Comparison of ENCODE assay signal across 9 cellular contexts in the genomic region with DNA sequence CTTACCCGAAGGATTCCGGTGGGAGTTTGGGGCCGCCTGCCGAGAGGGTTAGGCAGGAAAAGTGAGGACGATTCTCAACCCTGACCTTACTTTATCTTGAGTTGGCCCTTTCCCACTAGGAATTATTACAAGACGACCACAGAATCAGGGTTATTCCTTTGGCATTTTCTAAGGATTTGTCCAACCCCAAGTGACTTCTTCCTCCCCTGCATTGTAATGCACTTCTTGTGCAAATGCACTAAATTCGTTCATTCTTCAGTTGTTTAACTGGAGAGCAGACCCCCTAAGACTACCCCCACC. TPM values are rescaled to one million over a fixed set of nuclear protein-coding genes. Genes with fewer than 3 reads are reported as not detected.
DNase-seq lines count a peak whose midpoint lies in the region; ATAC-seq, FAIRE-seq and TF ChIP-seq lines count a peak whose summit lies in the region.
"Had no signal": no experiment of that assay in that cellular context is flagged by ENCODE, and none has a peak within 500 bp of the region (broad histone marks: within the 10 kb centered on the region; RNA-seq: fewer than 3 reads in every experiment).

No MANE protein-coding gene starts in this region.

- H3K9ac ChIP-seq in HepG2 (ENCODE audit: insufficient read depth, low read depth, low read length): peak overlapping the region; percentile 87

- H3K4me1 Mint-ChIP-seq in activated T-cell treated with anti-CD3 and anti-CD28 coated beads, Interleukin-2, amount 50 U/mL, for 24 hours (ENCODE audit: low read depth): peaks cover 53% of the 10 kb centered on the region

- no peaks in the 10 kb centered on the region; a peak in 1 of 5 replicates for H3K27me3 ChIP-seq in HepG2 (ENCODE audit: control insufficient read depth in 1 of 2, insufficient read depth in 2 of 2, low read length in 2 of 2)
- H3K27me3 ChIP-seq in thyroid gland: no peaks in the 10 kb centered on the region

- TF ChIP-seq RAD21 in HepG2 (CRISPR knock-in tag; IDR thresholded peaks at IDR 0.05): no peak

- TF ChIP-seq EP300 in HepG2 (IDR thresholded peaks at IDR 0.05; ENCODE audit: low read depth in 2 of 2, low read length in 2 of 2): no peak
- TF ChIP-seq EP300 in HepG2 (CRISPR knock-in tag; IDR thresholded peaks at IDR 0.05; ENCODE audit: borderline replicate concordance): no peak

- H2AFZ ChIP-seq in HepG2 (ENCODE audit: low read length): no peak overlapping the region

- H3K4me1 ChIP-seq in HepG2 (ENCODE audit: insufficient read depth, low read length) (peaks cover 59% of the 10 kb centered on the region), thyroid gland (peaks cover 13 to 17% of the 10 kb centered on the region in 2 donors)

- POLR2A ChIA-PET in HepG2 (lab: Yijun Ruan, JAX): interaction anchor here (1.0 to 2.7 kb wide), 7 partner anchors 12 to 130 kb away, joined by 3 to 54 read pairs (median 8); a partner anchor contains a TSS

- no peaks in the 10 kb centered on the region for H3K27me3 Mint-ChIP-seq in activated T-cell treated with anti-CD3 and anti-CD28 coated beads, Interleukin-2, amount 50 U/mL, for 24 hours

- intact Hi-C loops in HepG2 (cut with micrococcal nuclease; ENCODE audit: unreplicated experiment) (loop anchor here (2.0 kb wide), 1 partner anchor 56 kb away; no protein-coding TSS in a partner anchor), thyroid gland (cut with DNase I) (no loop called here)

- peaks cover 4% of the 10 kb centered on the region; the same call in 1 of the 2 replicates for H4K20me1 ChIP-seq in HepG2 (ENCODE audit: insufficient read depth, low read length)

- in situ Hi-C loops in HepG2 (cut with HindIII; ENCODE audit: extremely low pct_ligation_motif_present, low pct_unique_long_range_greater_than_20kb): no loop called here

- H3K27ac ChIP-seq in HepG2 (ENCODE audit: extremely low read length, insufficient read depth, low read length) (peak overlapping the region; percentile 79), thyroid gland (peak overlapping the region in 2 of 3 donors; percentile 86 to 88)

- peaks cover 45% of the 10 kb centered on the region for H3K79me2 ChIP-seq in HepG2 (ENCODE audit: insufficient read depth, low read length)

- no peaks in the 10 kb centered on the region for H3K9me3 Mint-ChIP-seq in activated T-cell treated with anti-CD3 and anti-CD28 coated beads, Interleukin-2, amount 50 U/mL, for 24 hours

- no peak for DNase-seq in activated T-cell treated with anti-CD3 and anti-CD28 coated beads, Interleukin-2, amount 50 U/mL, for 24 hours
- DNase-seq in activated T-cell treated with anti-CD3 and anti-CD28 coated beads, Interleukin-2, amount 50 U/mL, for 48 hours: no peak
- DNase-seq in amniotic epithelial cell (ENCODE audit: low read depth) (peak; percentile 10), HepG2 (ENCODE audit: low spot score) (no peak), thyroid gland (no peak), SK-N-DZ (ENCODE audit: low spot score) (no peak), NCI-H69 (lab: John Stamatoyannopoulos, UW) (no peak)
- DNase-seq: NCI-H1694 treated with DMSO at 0.1 percent for 48 hours had no signal

- CTCF ChIA-PET in HepG2 (lab: Yijun Ruan, JAX; ENCODE audit: low intra/inter-chr PET ratio, low total read pairs): no interaction called here

- TF ChIP-seq CTCF in HepG2 (CRISPR knock-in tag; IDR thresholded peaks at IDR 0.05) (peak; percentile 51), thyroid gland (IDR thresholded peaks at IDR 0.05) (no peak)

- H3K36me3 Mint-ChIP-seq in activated T-cell treated with anti-CD3 and anti-CD28 coated beads, Interleukin-2, amount 50 U/mL, for 24 hours (ENCODE audit: low read depth): peaks cover 34% of the 10 kb centered on the region

- BruUV-seq in HepG2 (replicated peaks; lab: Mats Ljungman, UMichigan): TSS peak; percentile 70

- TF ChIP-seq POLR2A in HepG2 (IDR thresholded peaks at IDR 0.05; ENCODE audit: insufficient read depth in 1 of 2, low read depth in 2 of 2, low read length in 2 of 2) (no peak), thyroid gland (IDR thresholded peaks at IDR 0.05) (no peak)

- WGBS in HepG2 (ENCODE audit: low lambda C conversion rate): 3% methylated on average over 3 of the region's 7 CpGs
- 1% methylated on average over 7 of the region's 7 CpGs for WGBS in thyroid gland, 2 donors

- H3K4me3 Mint-ChIP-seq in activated T-cell treated with anti-CD3 and anti-CD28 coated beads, Interleukin-2, amount 50 U/mL, for 24 hours: peak overlapping the region; percentile 94

- H3K4me3 ChIP-seq in HepG2 (replicated peaks in 1 of 3; ENCODE audit: insufficient read depth in 1 of 3, low read depth in 2 of 3, low read length in 3 of 3) (peak overlapping the region; percentile 94 to 98 (median 97)), thyroid gland (replicated peaks in 1 of 3) (peak overlapping the region; percentile 58 to 92 (median 68))

- H3K9me3 ChIP-seq in HepG2 (ENCODE audit: low read length) (no peaks in the 10 kb centered on the region), thyroid gland (no peaks in the 10 kb centered on the region)

- ATAC-seq in HepG2 (no peak; the same call in 2 of the 3 replicates), GM21526 (IDR thresholded peaks at IDR 0.05; ENCODE audit: low FRiP score, unreplicated experiment) (no peak)

- peak overlapping the region; percentile 94 for H3K4me2 ChIP-seq in HepG2 (ENCODE audit: low read depth, low read length)

- no peaks in the 10 kb centered on the region for H3K36me3 ChIP-seq in HepG2 (replicated peaks in 1 of 2; ENCODE audit: control insufficient read depth in 1 of 2, insufficient read depth in 2 of 2, low read length in 2 of 2)
- H3K36me3 ChIP-seq in thyroid gland: no peaks in the 10 kb centered on the region

- no peak for FAIRE-seq in HepG2 (lab: Jason Lieb, UNC)

- H3K27ac Mint-ChIP-seq in activated T-cell treated with anti-CD3 and anti-CD28 coated beads, Interleukin-2, amount 50 U/mL, for 24 hours: peak overlapping the region; percentile 96

TF ChIP-seq in HepG2, 621 proteins besides CTCF, POLR2A, EP300 and RAD21 (continues in another document):
- no peak for TF ChIP-seq PRMT3 (CRISPR knock-in tag; IDR thresholded peaks at IDR 0.05; ENCODE audit: borderline replicate concordance, low read depth)
- no peak for TF ChIP-seq ZNF569 (CRISPR knock-in tag; IDR thresholded peaks at IDR 0.05; ENCODE audit: borderline replicate concordance)
- TF ChIP-seq ZNF557 (CRISPR knock-in tag; IDR thresholded peaks at IDR 0.05): 0 out of 2 replicates have a peak, but pooled peaks have one; percentile 38

RNA-seq across cellular contexts. Expression of a gene that starts 0.4 kb away (rescaled TPM):
- total RNA-seq in HepG2 (2016; rRNA removed; fragmentation: Illumina TruSeq; extraction: Trizol) (1.6 and 3.4 TPM in 2 replicates), thyroid gland (1 to 10 TPM in 2 of 4 donors, under 1 TPM in 1, not detected in 1; 0.22 to 3.8 (median 1.0) TPM)
- 1.1 and 2.0 TPM in 2 replicates for total RNA-seq in HepG2 (2016; cell fraction: cytosol; rRNA removed; fragmentation: Illumina TruSeq; extraction: Trizol; ENCODE audit: low read depth)
- total RNA-seq in HepG2 (2016; cell fraction: insoluble cytoplasmic fraction; rRNA removed; fragmentation: Illumina TruSeq; extraction: Trizol): 1.9 and 2.0 TPM in 2 replicates
- total RNA-seq in HepG2 (2016; cell fraction: membrane; rRNA removed; fragmentation: Illumina TruSeq; extraction: Trizol): 1.5 and 2.6 TPM in 2 replicates
- total RNA-seq in HepG2 (2016; cell fraction: nucleus; rRNA removed; fragmentation: Illumina TruSeq; extraction: Trizol): 3.4 and 4.3 TPM in 2 replicates
- polyA plus RNA-seq in HepG2 (2011; rRNA removed): 1.8 and 2.3 TPM in 2 replicates
- 1.2 and 1.8 TPM in 2 replicates for polyA plus RNA-seq in HepG2 (2011; cell fraction: cytosol; rRNA removed)
- polyA plus RNA-seq in HepG2 (2011; cell fraction: nucleus; rRNA removed): 0.56 and 0.92 TPM in 2 replicates
- polyA plus RNA-seq in HepG2 (2012): 1.3 and 1.5 TPM in 2 replicates
- 0.25 and 0.40 TPM in 2 replicates for polyA plus RNA-seq in HepG2 (2016; cell fraction: cytosol; fragmentation: Illumina TruSeq; extraction: Trizol; ENCODE audit: low read depth)
- 2.7 and 3.0 TPM in 2 replicates for polyA plus RNA-seq in HepG2 (2016; cell fraction: insoluble cytoplasmic fraction; fragmentation: Illumina TruSeq; extraction: Trizol; ENCODE audit: low read depth)
- polyA plus RNA-seq in HepG2 (2016; cell fraction: membrane; fragmentation: Illumina TruSeq; extraction: Trizol; ENCODE audit: low read depth): 0.95 and 1.4 TPM in 2 replicates
- polyA plus RNA-seq in HepG2 (2016; cell fraction: nucleus; fragmentation: Illumina TruSeq; extraction: Trizol; ENCODE audit: insufficient read depth, low read depth): 2.9 and 4.5 TPM in 2 replicates
- 1.7 and 2.2 TPM in 2 replicates for polyA minus RNA-seq in HepG2 (2011; rRNA and poly(A)+ RNA removed; ENCODE audit: low replicate concordance)
- polyA minus RNA-seq in HepG2 (2011; cell fraction: cytosol; rRNA and poly(A)+ RNA removed): 0.97 and 2.3 TPM in 2 replicates
- 2.1 and 2.7 TPM in 2 replicates for polyA minus RNA-seq in HepG2 (2011; cell fraction: nucleus; rRNA and poly(A)+ RNA removed)
- polyA plus RNA-seq in SK-N-DZ (2014; cell fraction: cytosol; rRNA removed): 0.14 TPM in 1 of 2 replicates, not detected in the other
- not detected in 2 replicates for polyA plus RNA-seq in SK-N-DZ (2014; cell fraction: nucleus; rRNA removed)

RNA-seq across cellular contexts. Expression of a gene that starts 0.8 kb away (rescaled TPM):
- total RNA-seq in HepG2 (2016; rRNA removed; fragmentation: Illumina TruSeq; extraction: Trizol): 12.9 and 15.5 TPM in 2 replicates
- 5.1 and 5.5 TPM in 2 replicates for total RNA-seq in HepG2 (2016; cell fraction: cytosol; rRNA removed; fragmentation: Illumina TruSeq; extraction: Trizol; ENCODE audit: low read depth)
- total RNA-seq in HepG2 (2016; cell fraction: insoluble cytoplasmic fraction; rRNA removed; fragmentation: Illumina TruSeq; extraction: Trizol): 12.5 and 13.1 TPM in 2 replicates
- 18.5 and 19.2 TPM in 2 replicates for total RNA-seq in HepG2 (2016; cell fraction: membrane; rRNA removed; fragmentation: Illumina TruSeq; extraction: Trizol)
- total RNA-seq in HepG2 (2016; cell fraction: nucleus; rRNA removed; fragmentation: Illumina TruSeq; extraction: Trizol): 11.0 and 12.8 TPM in 2 replicates
- 8.4 and 9.7 TPM in 2 replicates for polyA plus RNA-seq in HepG2 (2011; rRNA removed)
- 9.7 and 10.3 TPM in 2 replicates for polyA plus RNA-seq in HepG2 (2011; cell fraction: cytosol; rRNA removed)
- polyA plus RNA-seq in HepG2 (2011; cell fraction: nucleus; rRNA removed): 10.9 and 11.1 TPM in 2 replicates
- polyA plus RNA-seq in HepG2 (2012): 10.9 and 11.4 TPM in 2 replicates
- polyA plus RNA-seq in HepG2 (2016; cell fraction: cytosol; fragmentation: Illumina TruSeq; extraction: Trizol; ENCODE audit: low read depth): 4.7 and 5.3 TPM in 2 replicates
- polyA plus RNA-seq in HepG2 (2016; cell fraction: insoluble cytoplasmic fraction; fragmentation: Illumina TruSeq; extraction: Trizol; ENCODE audit: low read depth): 17.4 and 20.4 TPM in 2 replicates
- polyA plus RNA-seq in HepG2 (2016; cell fraction: membrane; fragmentation: Illumina TruSeq; extraction: Trizol; ENCODE audit: low read depth): 15.4 and 16.5 TPM in 2 replicates
- polyA plus RNA-seq in HepG2 (2016; cell fraction: nucleus; fragmentation: Illumina TruSeq; extraction: Trizol; ENCODE audit: insufficient read depth, low read depth): 20.1 and 21.3 TPM in 2 replicates
- 5.2 and 8.5 TPM in 2 replicates for polyA minus RNA-seq in HepG2 (2011; rRNA and poly(A)+ RNA removed; ENCODE audit: low replicate concordance)
- 4.5 and 5.4 TPM in 2 replicates for polyA minus RNA-seq in HepG2 (2011; cell fraction: cytosol; rRNA and poly(A)+ RNA removed)
- 10.0 and 11.3 TPM in 2 replicates for polyA minus RNA-seq in HepG2 (2011; cell fraction: nucleus; rRNA and poly(A)+ RNA removed)
- total RNA-seq in thyroid gland: 10 to 100 TPM; 11.5 to 15.7 (median 14.2) TPM
- 6.9 and 8.9 TPM in 2 replicates for polyA plus RNA-seq in SK-N-DZ (2014; cell fraction: cytosol; rRNA removed)
- 5.2 TPM in 2 replicates for polyA plus RNA-seq in SK-N-DZ (2014; cell fraction: nucleus; rRNA removed)
